22 cellular contexts compared by ENCODE assay signal in the genomic region with DNA sequence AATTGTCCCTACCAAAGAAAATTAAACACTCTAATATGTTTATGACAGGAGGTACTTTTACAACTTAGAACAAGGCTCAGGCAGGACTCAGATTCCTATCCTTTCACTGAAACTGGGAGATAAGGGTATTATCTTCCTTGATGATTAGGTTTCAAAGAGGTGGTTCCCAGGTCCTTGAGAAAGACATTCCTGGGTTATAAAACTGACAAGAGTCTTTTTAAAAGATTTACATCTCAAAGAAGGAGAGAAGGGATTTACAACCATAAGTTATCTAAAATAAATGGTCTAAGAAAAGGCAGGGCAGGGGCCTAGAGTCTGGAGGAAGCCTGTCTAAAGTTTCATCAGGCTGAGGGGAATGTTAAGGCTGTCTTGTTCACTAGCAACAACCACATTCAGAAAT.
"Had no signal": no experiment of that assay in that cellular context is flagged by ENCODE, and none has a peak within 500 bp of the region (broad histone marks: within the 10 kb centered on the region; RNA-seq: fewer than 3 reads in every experiment).

No MANE protein-coding gene starts in this region.

- H3K27ac Mint-ChIP-seq: activated CD4-positive, alpha-beta memory T cell treated with anti-CD3 and anti-CD28 coated beads, Interleukin-2, amount 10 ng/mL, durations not matched to agents 7 days and 5 days; activated CD4-positive, alpha-beta T cell treated with anti-CD3 and anti-CD28 coated beads, Interleukin-2, amount 10 ng/mL, durations not matched to agents 24 days and 14 days; activated naive CD4-positive, alpha-beta T cell treated with anti-CD3 and anti-CD28 coated beads, Interleukin-2, amount 10 ng/mL, durations not matched to agents 7 days and 5 days; activated T-cell treated with anti-CD3 and anti-CD28 coated beads, Interleukin-2, amount 50 U/mL, for 72 hours; naive thymus-derived CD4-positive, alpha-beta T cell had no signal

- H3K27me3 ChIP-seq: gastroesophageal sphincter, neutrophil, ovary, upper lobe of left lung had no signal

- H3K9me3 Mint-ChIP-seq: activated CD4-positive, alpha-beta T cell treated with anti-CD3 and anti-CD28 coated beads, Interleukin-2, amount 10 ng/mL, durations not matched to agents 24 days and 14 days had no signal

- H3K27ac ChIP-seq: coronary artery, epithelial cell of prostate, gastroesophageal sphincter, lower lobe of right lung, neutrophil, ovary, psoas muscle, upper lobe of left lung had no signal

- H3K4me1 Mint-ChIP-seq: activated CD4-positive, alpha-beta memory T cell treated with anti-CD3 and anti-CD28 coated beads, Interleukin-2, amount 10 ng/mL, durations not matched to agents 7 days and 5 days; activated CD4-positive, alpha-beta T cell treated with anti-CD3 and anti-CD28 coated beads, Interleukin-2, amount 10 ng/mL, durations not matched to agents 24 days and 14 days; activated naive CD4-positive, alpha-beta T cell treated with anti-CD3 and anti-CD28 coated beads, Interleukin-2, amount 10 ng/mL, durations not matched to agents 7 days and 5 days; naive thymus-derived CD4-positive, alpha-beta T cell had no signal

- H3K4me3 ChIP-seq: coronary artery, gastroesophageal sphincter, lower lobe of right lung, ovary, psoas muscle, upper lobe of left lung had no signal

- H3K9me3 ChIP-seq: gastroesophageal sphincter, lower lobe of right lung, neutrophil, ovary, psoas muscle, upper lobe of left lung had no signal

- DNase-seq: activated CD4-positive, alpha-beta memory T cell treated with anti-CD3 and anti-CD28 coated beads, Interleukin-2, amount 10 ng/mL, durations not matched to agents 7 days and 5 days; activated CD4-positive, alpha-beta T cell treated with anti-CD3 and anti-CD28 coated beads, Interleukin-2, amount 10 ng/mL, durations not matched to agents 24 days and 14 days; activated effector memory CD4-positive, alpha-beta T cell treated with Interleukin-2 at 50 U/mL for 16 hours; activated naive CD4-positive, alpha-beta T cell treated with anti-CD3 and anti-CD28 coated beads, Interleukin-2, amount 10 ng/mL, durations not matched to agents 7 days and 5 days; activated T-cell treated with anti-CD3 and anti-CD28 coated beads, Interleukin-2, amount 50 U/mL, for 72 hours; amygdala; cerebellar nuclear complex; head of caudate nucleus; lower lobe of right lung; naive thymus-derived CD4-positive, alpha-beta T cell; ovary; psoas muscle; right cardiac atrium; stimulated activated CD4-positive, alpha-beta T cell treated with anti-CD3 and anti-CD28 coated beads, Interleukin-12 subunit alpha, Interleukin-12 subunit beta, amount 100 ng/mL, for 4 hours; stimulated activated CD4-positive, alpha-beta T cell treated with anti-CD3 and anti-CD28 coated beads, Interleukin-4, amount 100 ng/mL, for 4 hours; stimulated activated naive CD8-positive, alpha-beta T cell treated with anti-CD3 and anti-CD28 coated beads, Interleukin-15, Interleukin-2, amounts not matched to agents 100 U/mL and 50 U/mL, for 24 hours; T-helper 2 cell; upper lobe of left lung had no signal

- H3K36me3 ChIP-seq: gastroesophageal sphincter, lower lobe of right lung, neutrophil, ovary, upper lobe of left lung had no signal

- H3K27me3 Mint-ChIP-seq: activated CD4-positive, alpha-beta memory T cell treated with anti-CD3 and anti-CD28 coated beads, Interleukin-2, amount 10 ng/mL, durations not matched to agents 7 days and 5 days; activated CD4-positive, alpha-beta T cell treated with anti-CD3 and anti-CD28 coated beads, Interleukin-2, amount 10 ng/mL, durations not matched to agents 24 days and 14 days; activated naive CD4-positive, alpha-beta T cell treated with anti-CD3 and anti-CD28 coated beads, Interleukin-2, amount 10 ng/mL, durations not matched to agents 7 days and 5 days; naive thymus-derived CD4-positive, alpha-beta T cell had no signal

- H3K36me3 Mint-ChIP-seq: activated naive CD4-positive, alpha-beta T cell treated with anti-CD3 and anti-CD28 coated beads, Interleukin-2, amount 10 ng/mL, durations not matched to agents 7 days and 5 days had no signal

- H3K4me1 ChIP-seq: gastroesophageal sphincter, lower lobe of right lung, psoas muscle, upper lobe of left lung had no signal

- H3K4me3 Mint-ChIP-seq: activated CD4-positive, alpha-beta memory T cell treated with anti-CD3 and anti-CD28 coated beads, Interleukin-2, amount 10 ng/mL, durations not matched to agents 7 days and 5 days; activated CD4-positive, alpha-beta T cell treated with anti-CD3 and anti-CD28 coated beads, Interleukin-2, amount 10 ng/mL, durations not matched to agents 24 days and 14 days; activated naive CD4-positive, alpha-beta T cell treated with anti-CD3 and anti-CD28 coated beads, Interleukin-2, amount 10 ng/mL, durations not matched to agents 7 days and 5 days; activated T-cell treated with anti-CD3 and anti-CD28 coated beads, Interleukin-2, amount 50 U/mL, for 72 hours; naive thymus-derived CD4-positive, alpha-beta T cell had no signal
